ENCODE assay signal across 28 cellular contexts in genomic region chr20:7624886-7625285, GRCh38.
DNase-seq lines count a peak whose midpoint lies in the region; ATAC-seq, FAIRE-seq and TF ChIP-seq lines count a peak whose summit lies in the region.
"Had no signal": no experiment of that assay in that cellular context is flagged by ENCODE, and none has a peak within 500 bp of the region (broad histone marks: within the 10 kb centered on the region; RNA-seq: fewer than 3 reads in every experiment).

No MANE protein-coding gene starts in this region.

- peak overlapping the region; percentile 33 for H3K27ac Mint-ChIP-seq in stimulated activated naive B cell treated with anti-CD40 and anti-IgM and Interleukin-4, amounts not matched to agents 10 μg/mL and 1 μg/mL and 100 μg/mL, for 72 hours
- H3K27ac Mint-ChIP-seq: CD4-positive, alpha-beta memory T cell; CD4-positive, CD25-positive, alpha-beta regulatory T cell; CD8-positive, alpha-beta memory T cell had no signal

- DNase-seq in bronchial epithelial cell (ENCODE audit: low read depth) (peak; percentile 46), epithelial cell of esophagus (ENCODE audit: low read depth) (peak; percentile 54), foreskin keratinocyte (peak; percentile 13 to 52), ureter (ENCODE audit: low spot score) (no peak), germinal center (ENCODE audit: low spot score) (no peak)
- DNase-seq in stimulated activated naive B cell treated with anti-CD40 and anti-IgM and Interleukin-4, amounts not matched to agents 10 μg/mL and 1 μg/mL and 100 μg/mL, for 72 hours: no peak
- DNase-seq: 8988T; ACHN; BE2C; C1 segment of cervical spinal cord; CD4-positive, alpha-beta memory T cell; CD4-positive, CD25-positive, alpha-beta regulatory T cell; CD8-positive, alpha-beta memory T cell; COR-L47; DMS 273 treated with DMSO at 0.1 percent for 48 hours; DMS153; DMS53; DMS79; DND-41; EL; GDM1 had no signal

- peak; percentile 46 for ATAC-seq in foreskin keratinocyte
- ATAC-seq in stimulated activated naive B cell treated with anti-CD40 and anti-IgM and Interleukin-4, amounts not matched to agents 10 μg/mL and 1 μg/mL and 100 μg/mL, for 72 hours (replicated peaks): no peak
- no peak for ATAC-seq in GM18498 (IDR thresholded peaks at IDR 0.05; ENCODE audit: unreplicated experiment)
- ATAC-seq: GM12878 had no signal

- H3K27me3 ChIP-seq in bronchial epithelial cell (ENCODE audit: control insufficient read depth, insufficient read depth, low read length) (no peaks in the 10 kb centered on the region), foreskin keratinocyte (no peaks in the 10 kb centered on the region)
- H3K27me3 ChIP-seq: BE2C, BLaER1 had no signal

- no peaks in the 10 kb centered on the region for H3K4me1 Mint-ChIP-seq in stimulated activated naive B cell treated with anti-CD40 and anti-IgM and Interleukin-4, amounts not matched to agents 10 μg/mL and 1 μg/mL and 100 μg/mL, for 72 hours
- H3K4me1 Mint-ChIP-seq: CD14-positive monocyte; CD4-positive, alpha-beta memory T cell; CD4-positive, CD25-positive, alpha-beta regulatory T cell; CD8-positive, alpha-beta memory T cell had no signal

- H3K4me3 ChIP-seq in bronchial epithelial cell (ENCODE audit: low read depth, low read length) (no peak overlapping the region), epithelial cell of esophagus (ENCODE audit: low read length) (no peak overlapping the region)
- H3K4me3 ChIP-seq: BLaER1, GM12878 had no signal

- no peaks in the 10 kb centered on the region for H3K36me3 Mint-ChIP-seq in stimulated activated naive B cell treated with anti-CD40 and anti-IgM and Interleukin-4, amounts not matched to agents 10 μg/mL and 1 μg/mL and 100 μg/mL, for 72 hours
- H3K36me3 Mint-ChIP-seq: CD14-positive monocyte; CD4-positive, alpha-beta memory T cell; CD4-positive, CD25-positive, alpha-beta regulatory T cell; CD8-positive, alpha-beta memory T cell had no signal

- no peaks in the 10 kb centered on the region for H3K27me3 Mint-ChIP-seq in stimulated activated naive B cell treated with anti-CD40 and anti-IgM and Interleukin-4, amounts not matched to agents 10 μg/mL and 1 μg/mL and 100 μg/mL, for 72 hours
- H3K27me3 Mint-ChIP-seq: CD4-positive, alpha-beta memory T cell; CD4-positive, CD25-positive, alpha-beta regulatory T cell; CD8-positive, alpha-beta memory T cell had no signal

- FAIRE-seq in bronchial epithelial cell (lab: Jason Lieb, UNC): no peak
- FAIRE-seq: A204.1, GM12878, GM12892, GM19239 had no signal

- TF ChIP-seq CTCF in bronchial epithelial cell (IDR thresholded peaks at IDR 0.05; ENCODE audit: insufficient read depth, low read length, severe bottlenecking): no peak
- no peak for TF ChIP-seq CTCF in epithelial cell of esophagus (IDR thresholded peaks at IDR 0.05; ENCODE audit: insufficient read depth, low read depth, low read length, missing control alignments)
- no peak for TF ChIP-seq CTCF in foreskin keratinocyte (conservative IDR thresholded peaks at IDR 0.05)

- no peaks in the 10 kb centered on the region for H3K36me3 ChIP-seq in bronchial epithelial cell (ENCODE audit: control insufficient read depth, insufficient read depth, low read length)
- H3K36me3 ChIP-seq: BE2C, BLaER1 had no signal

- H3K9me3 Mint-ChIP-seq in stimulated activated naive B cell treated with anti-CD40 and anti-IgM and Interleukin-4, amounts not matched to agents 10 μg/mL and 1 μg/mL and 100 μg/mL, for 72 hours: peaks cover 4% of the 10 kb centered on the region in 2 donors

- H3K27ac ChIP-seq in foreskin keratinocyte: no peak overlapping the region
- H3K27ac ChIP-seq: BLaER1 had no signal

- no peak overlapping the region for H3K4me3 Mint-ChIP-seq in stimulated activated naive B cell treated with anti-CD40 and anti-IgM and Interleukin-4, amounts not matched to agents 10 μg/mL and 1 μg/mL and 100 μg/mL, for 72 hours
- H3K4me3 Mint-ChIP-seq: CD14-positive monocyte; CD4-positive, alpha-beta memory T cell; CD4-positive, CD25-positive, alpha-beta regulatory T cell; CD8-positive, alpha-beta memory T cell had no signal

- peaks cover 13% of the 10 kb centered on the region for H3K4me1 ChIP-seq in foreskin keratinocyte
- H3K4me1 ChIP-seq: BE2C, BLaER1 had no signal

Comparison
In these comparisons a context has a peak if more than half of its experiments do, and no peak if none do; other contexts are left out.
1. DNase-seq: peak in bronchial epithelial cell (single experiment), epithelial cell of esophagus (single experiment) and foreskin keratinocyte (2 of 2); none in stimulated activated naive B cell treated with anti-CD40 and anti-IgM and Interleukin-4, amounts not matched to agents 10 μg/mL and 1 μg/mL and 100 μg/mL, for 72 hours (single experiment), ureter (single experiment) and germinal center (single experiment).